ENCODE assay signal across 1 cellular context in genomic region chr4:125368684-125369083, GRCh38.
A peak's percentile ranks its signal among the peaks of the same experiment; 100 is the strongest.
TF ChIP-seq lines count a peak whose summit lies in the region.

No MANE protein-coding gene starts in this region.

TF ChIP-seq in SK-N-SH, 30 proteins besides CTCF, POLR2A, EP300 and RAD21 (continued from another document):
- TF ChIP-seq, protein P1, sequence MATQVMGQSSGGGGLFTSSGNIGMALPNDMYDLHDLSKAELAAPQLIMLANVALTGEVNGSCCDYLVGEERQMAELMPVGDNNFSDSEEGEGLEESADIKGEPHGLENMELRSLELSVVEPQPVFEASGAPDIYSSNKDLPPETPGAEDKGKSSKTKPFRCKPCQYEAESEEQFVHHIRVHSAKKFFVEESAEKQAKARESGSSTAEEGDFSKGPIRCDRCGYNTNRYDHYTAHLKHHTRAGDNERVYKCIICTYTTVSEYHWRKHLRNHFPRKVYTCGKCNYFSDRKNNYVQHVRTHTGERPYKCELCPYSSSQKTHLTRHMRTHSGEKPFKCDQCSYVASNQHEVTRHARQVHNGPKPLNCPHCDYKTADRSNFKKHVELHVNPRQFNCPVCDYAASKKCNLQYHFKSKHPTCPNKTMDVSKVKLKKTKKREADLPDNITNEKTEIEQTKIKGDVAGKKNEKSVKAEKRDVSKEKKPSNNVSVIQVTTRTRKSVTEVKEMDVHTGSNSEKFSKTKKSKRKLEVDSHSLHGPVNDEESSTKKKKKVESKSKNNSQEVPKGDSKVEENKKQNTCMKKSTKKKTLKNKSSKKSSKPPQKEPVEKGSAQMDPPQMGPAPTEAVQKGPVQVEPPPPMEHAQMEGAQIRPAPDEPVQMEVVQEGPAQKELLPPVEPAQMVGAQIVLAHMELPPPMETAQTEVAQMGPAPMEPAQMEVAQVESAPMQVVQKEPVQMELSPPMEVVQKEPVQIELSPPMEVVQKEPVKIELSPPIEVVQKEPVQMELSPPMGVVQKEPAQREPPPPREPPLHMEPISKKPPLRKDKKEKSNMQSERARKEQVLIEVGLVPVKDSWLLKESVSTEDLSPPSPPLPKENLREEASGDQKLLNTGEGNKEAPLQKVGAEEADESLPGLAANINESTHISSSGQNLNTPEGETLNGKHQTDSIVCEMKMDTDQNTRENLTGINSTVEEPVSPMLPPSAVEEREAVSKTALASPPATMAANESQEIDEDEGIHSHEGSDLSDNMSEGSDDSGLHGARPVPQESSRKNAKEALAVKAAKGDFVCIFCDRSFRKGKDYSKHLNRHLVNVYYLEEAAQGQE (IDR thresholded peaks at IDR 0.05; ENCODE audit: low read depth, low read length): no peak
- TF ChIP-seq NFIC (IDR thresholded peaks at IDR 0.05; ENCODE audit: borderline replicate concordance) (peak; percentile 91), MXI1 (IDR thresholded peaks at IDR 0.05; ENCODE audit: low read depth, low read length) (no peak), MAX (IDR thresholded peaks at IDR 0.05; ENCODE audit: low read depth) (peak; percentile 75; the same call in 1 of the 2 replicates), JUND (IDR thresholded peaks at IDR 0.05) (peak; percentile 63), RXRA (IDR thresholded peaks at IDR 0.05; ENCODE audit: borderline replicate concordance, low read depth) (no peak; the same call in 1 of the 2 replicates), ELF1 (IDR thresholded peaks at IDR 0.05) (no peak), SMC3 (IDR thresholded peaks at IDR 0.05; ENCODE audit: low read depth, low read length) (no peak)
- TF ChIP-seq, protein P2, sequence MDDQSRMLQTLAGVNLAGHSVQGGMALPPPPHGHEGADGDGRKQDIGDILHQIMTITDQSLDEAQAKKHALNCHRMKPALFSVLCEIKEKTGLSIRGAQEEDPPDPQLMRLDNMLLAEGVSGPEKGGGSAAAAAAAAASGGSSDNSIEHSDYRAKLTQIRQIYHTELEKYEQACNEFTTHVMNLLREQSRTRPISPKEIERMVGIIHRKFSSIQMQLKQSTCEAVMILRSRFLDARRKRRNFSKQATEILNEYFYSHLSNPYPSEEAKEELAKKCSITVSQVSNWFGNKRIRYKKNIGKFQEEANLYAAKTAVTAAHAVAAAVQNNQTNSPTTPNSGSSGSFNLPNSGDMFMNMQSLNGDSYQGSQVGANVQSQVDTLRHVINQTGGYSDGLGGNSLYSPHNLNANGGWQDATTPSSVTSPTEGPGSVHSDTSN (IDR thresholded peaks at IDR 0.05): peak; percentile 51; the same call in 1 of the 2 replicates
